Comparison of ENCODE assay signal across 1 cellular context in genomic region chr12:90428881-90429280, GRCh38.
TF ChIP-seq lines count a peak whose summit lies in the region.

No MANE protein-coding gene starts in this region.

TF ChIP-seq in GM23338, 12 proteins besides CTCF, POLR2A, EP300 and RAD21 (continued from another document):
- TF ChIP-seq ZNF462 (CRISPR knock-in tag; IDR thresholded peaks at IDR 0.05): no peak
- no peak for TF ChIP-seq JUNB (IDR thresholded peaks at IDR 0.05; ENCODE audit: unreplicated experiment)
- TF ChIP-seq CREB1 (CRISPR knock-in tag; IDR thresholded peaks at IDR 0.05; ENCODE audit: low read depth): no peak
- no peak for TF ChIP-seq ZNF331 (CRISPR knock-in tag; IDR thresholded peaks at IDR 0.05; ENCODE audit: low read depth)
- no peak for TF ChIP-seq STAT1 (IDR thresholded peaks at IDR 0.05; ENCODE audit: unreplicated experiment)
- no peak for TF ChIP-seq POLR2AphosphoS5 (IDR thresholded peaks at IDR 0.05; ENCODE audit: low read depth)
- TF ChIP-seq EZH2phosphoT487 (IDR thresholded peaks at IDR 0.05; ENCODE audit: unreplicated experiment): no peak
- TF ChIP-seq REST (IDR thresholded peaks at IDR 0.05; ENCODE audit: unreplicated experiment): no peak
- no peak for TF ChIP-seq ETS1 (IDR thresholded peaks at IDR 0.05)
